In the genomic region with DNA sequence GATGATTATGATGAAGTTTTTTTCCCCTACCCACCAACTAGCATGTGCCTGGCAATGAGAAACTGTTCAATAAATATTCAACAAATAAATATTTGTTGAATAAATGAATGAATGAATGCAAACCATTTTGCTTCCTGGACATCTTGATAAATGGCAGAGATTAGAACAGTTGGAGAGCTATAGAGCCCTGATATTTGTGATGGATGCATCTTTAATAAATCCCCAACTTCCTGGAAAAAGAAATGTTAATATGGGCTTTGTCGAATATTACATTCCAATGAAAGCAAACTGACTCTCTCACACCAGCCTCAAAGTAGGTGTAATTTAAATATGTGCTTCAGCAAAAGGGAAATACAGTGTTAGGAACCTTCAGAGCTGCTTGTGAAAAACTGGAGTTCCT, we compare ENCODE assay signal across 11 cellular contexts.
"Had no signal": no experiment of that assay in that cellular context is flagged by ENCODE, and none has a peak within 500 bp of the region (broad histone marks: within the 10 kb centered on the region; RNA-seq: fewer than 3 reads in every experiment).

No MANE protein-coding gene starts in this region.

- H3K27ac Mint-ChIP-seq: GM23338, H9, HFFc6 had no signal

- H3K36me3 ChIP-seq: HAP-1 had no signal

- H3K4me1 ChIP-seq: HAP-1 had no signal

- H3K4me3 ChIP-seq: GM23248, GM23338, HAP-1 had no signal

- ATAC-seq: GM23338, HCT116 had no signal

- H3K9me3 Mint-ChIP-seq: GM23338, HFFc6 had no signal

- DNase-seq: GM23248, GOT3, H7, H9, HCEC 1CT, HFFc6 had no signal

- H3K9ac ChIP-seq: GM23248 had no signal

- H3K27ac ChIP-seq: GM23248 had no signal

- H3K4me3 Mint-ChIP-seq: GM23338, H9, HFFc6 had no signal

- H2AFZ ChIP-seq: GM23248, GM23338 had no signal

- H3K9me3 ChIP-seq: HAP-1 had no signal

- FAIRE-seq: H1, H54 had no signal

- H3K4me2 ChIP-seq: GM23338 had no signal
